ENCODE assay signal across 28 cellular contexts in genomic region chr2:85790032-85790431, GRCh38. TPM values are rescaled to one million over a fixed set of nuclear protein-coding genes. Genes with fewer than 3 reads are reported as not detected.
"Had no signal": no experiment of that assay in that cellular context is flagged by ENCODE, and none has a peak within 500 bp of the region (broad histone marks: within the 10 kb centered on the region; RNA-seq: fewer than 3 reads in every experiment).

No MANE protein-coding gene starts in this region.

- H3K36me3 Mint-ChIP-seq: activated naive CD4-positive, alpha-beta T cell treated with anti-CD3 and anti-CD28 coated beads, Interleukin-2, amount 50 U/mL, for 72 hours; natural killer cell; stimulated activated memory B cell treated with anti-CD40 and anti-IgM and Interleukin-4, amounts not matched to agents 10 μg/mL and 1 μg/mL and 100 μg/mL, for 72 hours had no signal

- ATAC-seq: activated naive CD4-positive, alpha-beta T cell treated with anti-CD3 and anti-CD28 coated beads, Interleukin-2, amount 50 U/mL, for 72 hours; activated T-cell treated with anti-CD3 and anti-CD28 coated beads, Interleukin-2, amount 50 U/mL, for 72 hours; gastrocnemius medialis; natural killer cell; right lobe of liver; stimulated activated memory B cell treated with anti-CD40 and anti-IgM and Interleukin-4, amounts not matched to agents 10 μg/mL and 1 μg/mL and 100 μg/mL, for 72 hours; stimulated activated naive CD8-positive, alpha-beta T cell treated with anti-CD3 and anti-CD28 coated beads, Interleukin-15, amount 100 ng/mL, for 72 hours had no signal

- H3K4me3 ChIP-seq: coronary artery, dorsolateral prefrontal cortex, gastrocnemius medialis, lung, right lobe of liver, tibial artery had no signal

- H3K27me3 ChIP-seq: dorsolateral prefrontal cortex, gastrocnemius medialis, right lobe of liver, tibial artery had no signal

- H3K27ac Mint-ChIP-seq: activated naive CD4-positive, alpha-beta T cell treated with anti-CD3 and anti-CD28 coated beads, Interleukin-2, amount 50 U/mL, for 72 hours; activated T-cell treated with anti-CD3 and anti-CD28 coated beads, Interleukin-2, amount 50 U/mL, for 72 hours; natural killer cell; stimulated activated memory B cell treated with anti-CD40 and anti-IgM and Interleukin-4, amounts not matched to agents 10 μg/mL and 1 μg/mL and 100 μg/mL, for 72 hours; stimulated activated naive CD8-positive, alpha-beta T cell treated with anti-CD3 and anti-CD28 coated beads, Interleukin-15, amount 100 ng/mL, for 72 hours had no signal

- H3K9me3 Mint-ChIP-seq: activated naive CD4-positive, alpha-beta T cell treated with anti-CD3 and anti-CD28 coated beads, Interleukin-2, amount 50 U/mL, for 72 hours; activated T-cell treated with anti-CD3 and anti-CD28 coated beads, Interleukin-2, amount 50 U/mL, for 72 hours; natural killer cell; stimulated activated memory B cell treated with anti-CD40 and anti-IgM and Interleukin-4, amounts not matched to agents 10 μg/mL and 1 μg/mL and 100 μg/mL, for 72 hours; stimulated activated naive CD8-positive, alpha-beta T cell treated with anti-CD3 and anti-CD28 coated beads, Interleukin-15, amount 100 ng/mL, for 72 hours had no signal

- H3K27ac ChIP-seq: gastrocnemius medialis, right lobe of liver had no signal

- DNase-seq: activated CD4-positive, alpha-beta T cell treated with anti-CD3 and anti-CD28 coated beads for 4 hours; activated CD4-positive, alpha-beta T cell treated with anti-CD3 and anti-CD28 coated beads, Interleukin-2, amount 50 U/mL, for 4 hours; activated CD4-positive, CD25-positive, alpha-beta regulatory T cell; activated naive CD4-positive, alpha-beta T cell; activated T-cell treated with anti-CD3 and anti-CD28 coated beads for 4 hours; activated T-cell treated with anti-CD3 and anti-CD28 coated beads, Interleukin-2, amount 50 U/mL, for 72 hours; cerebellar nuclear complex; effector memory CD4-positive, alpha-beta T cell; erythroblast; glutamatergic neuron; islet precursor cell; mesendoderm; natural killer cell; small intestine; stimulated activated CD4-positive, alpha-beta T cell treated with anti-CD3 and anti-CD28 coated beads, Interleukin-1b, Interleukin-23, amount 100 ng/mL, for 48 hours; stimulated activated CD4-positive, alpha-beta T cell treated with anti-CD3 and anti-CD28 coated beads, Interleukin-4, amount 100 ng/mL, for 4 hours; stimulated activated CD8-positive, alpha-beta memory T cell treated with anti-CD3 and anti-CD28 coated beads, Interleukin-4, amount 100 ng/mL, for 48 hours; stimulated activated naive CD8-positive, alpha-beta T cell treated with anti-CD3 and anti-CD28 coated beads, Interleukin-15, amount 100 ng/mL, for 72 hours; substantia nigra; T-helper 1 cell had no signal

- H3K4me3 Mint-ChIP-seq: activated T-cell treated with anti-CD3 and anti-CD28 coated beads, Interleukin-2, amount 50 U/mL, for 72 hours; natural killer cell; stimulated activated memory B cell treated with anti-CD40 and anti-IgM and Interleukin-4, amounts not matched to agents 10 μg/mL and 1 μg/mL and 100 μg/mL, for 72 hours; stimulated activated naive CD8-positive, alpha-beta T cell treated with anti-CD3 and anti-CD28 coated beads, Interleukin-15, amount 100 ng/mL, for 72 hours had no signal

- H3K9me3 ChIP-seq: gastrocnemius medialis, right lobe of liver, tibial artery had no signal

RNA-seq across cellular contexts. Expression of gene ATOH8, which starts 36.2 kb away (rescaled TPM):
- total RNA-seq: activated naive CD4-positive, alpha-beta T cell treated with anti-CD3 and anti-CD28 coated beads, Interleukin-2, amount 50 U/mL, for 72 hours; activated T-cell treated with anti-CD3 and anti-CD28 coated beads, Interleukin-2, amount 50 U/mL, for 72 hours had no signal
